Comparison of ENCODE assay signal across 11 cellular contexts in the genomic region with DNA sequence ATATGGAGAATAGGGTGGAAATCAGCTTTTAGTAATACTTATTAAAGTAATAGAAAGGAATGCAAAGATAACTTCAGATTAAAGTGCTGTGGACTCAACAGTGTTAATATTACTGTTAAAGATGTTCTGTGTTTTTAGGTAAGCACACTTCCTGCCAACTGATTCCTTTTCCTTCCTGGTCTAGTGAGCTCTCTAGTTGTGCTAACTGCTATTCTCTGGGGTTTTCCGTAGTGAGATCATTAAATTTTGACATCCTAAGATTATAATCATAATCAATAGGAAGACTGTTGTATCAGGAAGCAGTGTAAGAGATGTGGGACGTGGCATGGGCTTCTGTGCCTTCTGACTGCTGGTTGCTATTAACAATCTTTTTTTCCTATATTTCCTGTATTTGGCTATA. TPM values are rescaled to one million over a fixed set of nuclear protein-coding genes. Genes with fewer than 3 reads are reported as not detected.
DNase-seq lines count a peak whose midpoint lies in the region; TF ChIP-seq lines count a peak whose summit lies in the region.
"Had no signal": no experiment of that assay in that cellular context is flagged by ENCODE, and none has a peak within 500 bp of the region (broad histone marks: within the 10 kb centered on the region; RNA-seq: fewer than 3 reads in every experiment).

No MANE protein-coding gene starts in this region.

- H3K4me2 ChIP-seq in OCI-LY3 (ENCODE audit: low read length): peak overlapping the region; percentile 93

- peaks cover 28% of the 10 kb centered on the region for H3K4me1 ChIP-seq in OCI-LY3 (ENCODE audit: low read length)
- peaks cover 14% of the 10 kb centered on the region for H3K4me1 ChIP-seq in neuron (ENCODE audit: insufficient read depth, low read length)

- H3K4me3 ChIP-seq in GM08714 (ENCODE audit: low read length) (peak overlapping the region; percentile 82), OCI-LY3 (ENCODE audit: low read length) (peak overlapping the region; percentile 89), neuron (ENCODE audit: low read length) (peak overlapping the region; percentile 77)

- H3K9me3 ChIP-seq in OCI-LY3 (ENCODE audit: insufficient read depth, low read length): no peaks in the 10 kb centered on the region
- H3K9me3 ChIP-seq in neuron (ENCODE audit: low read length): no peaks in the 10 kb centered on the region
- H3K9me3 ChIP-seq: heart left ventricle had no signal

- DNase-seq in dermis blood vessel endothelial cell (peak; percentile 88), NOMO-1 treated with dmso at 0.1 percent for 144 hours (lab: John Stamatoyannopoulos, UW; ENCODE audit: unreplicated experiment) (no peak), cortex of kidney (lab: John Stamatoyannopoulos, UW) (no peak), hypothalamus (lab: John Stamatoyannopoulos, UW) (no peak), substantia nigra (lab: John Stamatoyannopoulos, UW) (no peak)
- DNase-seq: heart left ventricle; NCI-H510A; stimulated activated CD4-positive, alpha-beta T cell treated with anti-CD3 and anti-CD28 coated beads, Interleukin-4, amount 100 ng/mL, for 4 hours had no signal

- H3K9ac ChIP-seq in OCI-LY3 (ENCODE audit: low read length): peak overlapping the region; percentile 21

- H3K79me2 ChIP-seq in OCI-LY3 (ENCODE audit: low read length): peaks cover 46% of the 10 kb centered on the region

- no peak overlapping the region for H2AFZ ChIP-seq in OCI-LY3 (ENCODE audit: low read depth, low read length)
- no peak overlapping the region for H2AFZ ChIP-seq in neuron (ENCODE audit: low read depth, low read length)

- peaks cover 9% of the 10 kb centered on the region for H4K20me1 ChIP-seq in OCI-LY3 (ENCODE audit: insufficient read depth, low read length)

- no peak for TF ChIP-seq CTCF in OCI-LY3 (IDR thresholded peaks at IDR 0.05; ENCODE audit: low read depth, low read length)

- H3K27me3 ChIP-seq in OCI-LY3 (ENCODE audit: low read depth, low read length) (no peaks in the 10 kb centered on the region), neuron (ENCODE audit: insufficient read depth, low read length) (no peaks in the 10 kb centered on the region)
- H3K27me3 ChIP-seq: heart left ventricle had no signal

- H3K36me3 ChIP-seq in OCI-LY3 (replicated peaks; ENCODE audit: low read depth, low read length) (peaks cover 4% of the 10 kb centered on the region), neuron (ENCODE audit: insufficient read depth, low read length) (no peaks in the 10 kb centered on the region)
- H3K36me3 ChIP-seq: heart left ventricle had no signal

- peak overlapping the region; percentile 43; the same call in 1 of the 2 replicates for H3K27ac ChIP-seq in OCI-LY3 (ENCODE audit: low read length)
- H3K27ac ChIP-seq in substantia nigra (ENCODE audit: low read depth, low read length, poor library complexity, severe bottlenecking): no peak overlapping the region

RNA-seq across cellular contexts. Expression of a gene that starts 1.2 kb away (rescaled TPM):
- 12.1 and 12.4 TPM in 2 replicates for total RNA-seq in dermis blood vessel endothelial cell

RNA-seq across cellular contexts. Expression of a gene that starts 1.6 kb away (rescaled TPM):
- 9.5 and 12.1 TPM in 2 replicates for total RNA-seq in dermis blood vessel endothelial cell
